In genomic region chr5:29504411-29504810, GRCh38 we compare ENCODE assay signal across 8 cellular contexts.
"Had no signal": no experiment of that assay in that cellular context is flagged by ENCODE, and none has a peak within 500 bp of the region (broad histone marks: within the 10 kb centered on the region; RNA-seq: fewer than 3 reads in every experiment).

No MANE protein-coding gene starts in this region.

- H3K36me3 Mint-ChIP-seq: IgD-negative memory B cell had no signal

- H3K27ac ChIP-seq: HL-60, KMS-11 had no signal

- H3K27me3 Mint-ChIP-seq: IgD-negative memory B cell had no signal

- H3K4me3 ChIP-seq: K562 had no signal

- H3K4me2 ChIP-seq: KMS-11 had no signal

- FAIRE-seq: HepG2, K562 had no signal

- H3K4me1 Mint-ChIP-seq: IgD-negative memory B cell had no signal

- H3K4me3 Mint-ChIP-seq: IgD-negative memory B cell had no signal

- DNase-seq: IMR-90, KBM-7, KG1 had no signal

- H3K27ac Mint-ChIP-seq: IgD-negative memory B cell had no signal

- ATAC-seq: HepG2, K562 had no signal
